ENCODE assay signal across 25 cellular contexts in the genomic region with DNA sequence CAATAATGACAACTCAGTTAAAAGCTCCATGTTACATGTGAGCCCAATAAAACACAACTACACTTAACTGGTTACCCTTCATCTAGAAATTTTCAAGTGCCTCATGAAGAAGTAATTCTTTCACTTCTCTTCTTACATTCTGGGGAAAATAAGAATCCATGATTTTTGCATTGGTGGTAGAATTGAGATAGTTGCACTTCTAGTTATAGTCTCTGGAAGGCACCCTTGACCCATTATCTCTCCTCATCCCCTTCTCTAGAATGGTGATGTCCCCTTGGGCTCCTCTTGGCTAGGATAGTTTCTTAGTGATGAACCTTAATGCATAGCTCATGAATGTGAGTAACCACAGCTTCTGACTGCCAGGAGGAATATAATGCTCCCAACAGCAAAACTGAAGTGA. TPM values are rescaled to one million over a fixed set of nuclear protein-coding genes. Genes with fewer than 3 reads are reported as not detected.
A peak's percentile ranks its signal among the peaks of the same experiment; 100 is the strongest.
DNase-seq lines count a peak whose midpoint lies in the region; ATAC-seq and TF ChIP-seq lines count a peak whose summit lies in the region.
"Had no signal": no experiment of that assay in that cellular context is flagged by ENCODE, and none has a peak within 500 bp of the region (broad histone marks: within the 10 kb centered on the region; RNA-seq: fewer than 3 reads in every experiment).

No MANE protein-coding gene starts in this region.

- peaks cover 3% of the 10 kb centered on the region for H3K4me1 ChIP-seq in Caco-2

- no peaks in the 10 kb centered on the region for H3K27me3 ChIP-seq in Caco-2 (replicated peaks; ENCODE audit: control insufficient read depth, insufficient read depth, low read length)
- H3K27me3 ChIP-seq: ascending aorta, neutrophil, Peyer's patch, tibial nerve had no signal

- H3K9me3 ChIP-seq in Caco-2: no peaks in the 10 kb centered on the region
- H3K9me3 ChIP-seq: ascending aorta, neutrophil, Peyer's patch, tibial nerve had no signal

- ATAC-seq in GM19455 (IDR thresholded peaks at IDR 0.05; ENCODE audit: unreplicated experiment): no peak
- ATAC-seq in GM21390 (IDR thresholded peaks at IDR 0.05; ENCODE audit: unreplicated experiment): no peak
- ATAC-seq: activated CD4-positive, CD25-positive, alpha-beta regulatory T cell treated with anti-CD3 and anti-CD28 coated beads, Interleukin-2, amount 50 U/mL, for 24 hours had no signal

- H3K4me1 Mint-ChIP-seq in brain: peaks cover 81% of the 10 kb centered on the region
- H3K4me1 Mint-ChIP-seq in Caco-2 (ENCODE audit: low read depth, unreplicated experiment): peaks cover 4% of the 10 kb centered on the region

- H3K36me3 ChIP-seq in Caco-2 (ENCODE audit: control insufficient read depth, insufficient read depth, low read length): no peaks in the 10 kb centered on the region; the same call in 1 of the 2 replicates

- BruUV-seq in Caco-2 (replicated peaks; lab: Mats Ljungman, UMichigan): no TSS peak

- H3K27ac Mint-ChIP-seq in brain (peak overlapping the region in 1 of 5 experiments; percentile 47), Caco-2 (ENCODE audit: unreplicated experiment) (no peak overlapping the region)
- H3K27ac Mint-ChIP-seq: B cell; stimulated activated naive CD8-positive, alpha-beta T cell treated with anti-CD3 and anti-CD28 coated beads, Interleukin-15, Interleukin-2, amounts not matched to agents 100 ng/mL and 50 ng/mL, for 24 hours had no signal

- CTCF ChIA-PET in Caco-2 (lab: Charles Lee): no interaction called here

- POLR2A ChIA-PET in Caco-2 (lab: Charles Lee): interaction anchor here (0.7 kb wide), 1 partner anchor 66 kb away, joined by 4 read pairs; no protein-coding TSS in a partner anchor

- intact Hi-C loops in Caco-2 (cut with micrococcal nuclease; ENCODE audit: unreplicated experiment): loop anchor here (10.0 kb wide), 1 partner anchor 123 kb away; no protein-coding TSS in a partner anchor

- no peak for TF ChIP-seq CTCF in brain (conservative IDR thresholded peaks at IDR 0.05)
- no peak for TF ChIP-seq CTCF in Caco-2 (IDR thresholded peaks at IDR 0.05; ENCODE audit: insufficient read depth in 1 of 2, low read depth in 1 of 2, low read length in 1 of 2, severe bottlenecking in 1 of 2, unreplicated experiment in 1 of 2)

- H3K9me3 Mint-ChIP-seq in brain: no peaks in the 10 kb centered on the region
- no peaks in the 10 kb centered on the region for H3K9me3 Mint-ChIP-seq in Caco-2 (ENCODE audit: unreplicated experiment)
- H3K9me3 Mint-ChIP-seq: stimulated activated naive CD8-positive, alpha-beta T cell treated with anti-CD3 and anti-CD28 coated beads, Interleukin-15, Interleukin-2, amounts not matched to agents 100 ng/mL and 50 ng/mL, for 24 hours had no signal

- H3K36me3 Mint-ChIP-seq in brain: peaks cover 33% of the 10 kb centered on the region
- peaks cover 19% of the 10 kb centered on the region for H3K36me3 Mint-ChIP-seq in Caco-2 (ENCODE audit: insufficient read depth, unreplicated experiment)

- DNase-seq in AML-193 (lab: John Stamatoyannopoulos, UW) (peak; percentile 5 to 13), ELR (ENCODE audit: low read depth) (peak; percentile 4), NAMALWA (ENCODE audit: low spot score) (peak; percentile 9), Caco-2 (no peak)
- DNase-seq: activated CD8-positive, alpha-beta memory T cell treated with anti-CD3 and anti-CD28 coated beads for 24 hours; activated naive CD4-positive, alpha-beta T cell treated with anti-CD3 and anti-CD28 coated beads, Interleukin-2, amount 50 U/mL, for 16 hours; activated T-cell treated with anti-CD3 and anti-CD28 coated beads, Interleukin-2, amount 50 U/mL, for 48 hours; foreskin melanocyte; HCEC 1CT; hypothalamus; NCI-H146; NCI-H526 treated with DMSO at 0.1 percent for 48 hours; Peyer's patch; stimulated activated CD4-positive, alpha-beta T cell treated with anti-CD3 and anti-CD28 coated beads, Interleukin-4, amount 100 ng/mL, for 24 hours had no signal

- H3K4me3 ChIP-seq in Caco-2 (ENCODE audit: low read depth, low read length): no peak overlapping the region
- H3K4me3 ChIP-seq: ascending aorta, Peyer's patch, SK-N-MC, smooth muscle cell, tibial nerve had no signal

- H3K27me3 Mint-ChIP-seq in brain (peaks cover 7% of the 10 kb centered on the region), Caco-2 (ENCODE audit: insufficient read depth, unreplicated experiment) (no peaks in the 10 kb centered on the region)
- H3K27me3 Mint-ChIP-seq: B cell had no signal

- peak overlapping the region in 3 of 5 experiments; percentile 16 to 65 (median 20) for H3K4me3 Mint-ChIP-seq in brain
- H3K4me3 Mint-ChIP-seq in Caco-2 (ENCODE audit: unreplicated experiment): no peak overlapping the region
- H3K4me3 Mint-ChIP-seq: B cell; stimulated activated naive CD8-positive, alpha-beta T cell treated with anti-CD3 and anti-CD28 coated beads, Interleukin-15, Interleukin-2, amounts not matched to agents 100 ng/mL and 50 ng/mL, for 24 hours had no signal

RNA-seq across cellular contexts. Expression of a gene that starts 3.6 kb away (rescaled TPM):
- polyA plus RNA-seq in brain (ENCODE audit: insufficient read depth, low read depth, low replicate concordance): 2.5 TPM
- 36.9 and 37.2 TPM in 2 replicates for total RNA-seq in Caco-2 (2022)

Comparison
In these comparisons a context has a peak if more than half of its experiments do, and no peak if none do; other contexts are left out.
1. DNase-seq: peak in AML-193 (2 of 2), ELR (single experiment) and NAMALWA (single experiment); none in Caco-2 (0 of 2).